21 cellular contexts compared by ENCODE assay signal in the genomic region with DNA sequence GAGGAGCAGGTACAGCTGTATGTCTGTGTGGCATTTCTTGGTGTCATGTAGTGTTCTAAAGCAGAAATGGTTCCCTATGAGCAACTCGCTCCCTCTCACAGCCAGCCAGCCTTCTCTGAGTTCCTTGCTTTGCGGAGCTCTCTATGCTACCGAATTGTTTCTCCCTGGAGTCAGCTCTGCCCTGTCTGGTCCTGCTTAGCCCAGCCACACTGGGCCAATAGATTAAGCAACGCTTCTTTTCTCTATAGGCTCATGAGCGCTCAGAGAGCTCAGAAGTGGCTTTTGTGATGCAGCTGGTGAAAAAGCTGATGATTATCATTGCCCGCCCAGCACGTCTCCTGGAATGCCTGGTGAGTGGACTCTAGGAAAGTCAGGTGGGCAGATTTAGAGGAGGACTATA.
"Had no signal": no experiment of that assay in that cellular context is flagged by ENCODE, and none has a peak within 500 bp of the region (broad histone marks: within the 10 kb centered on the region; RNA-seq: fewer than 3 reads in every experiment).

No MANE protein-coding gene starts in this region.

- DNase-seq: activated CD4-positive, alpha-beta memory T cell treated with anti-CD3 and anti-CD28 coated beads, Interleukin-2, amount 10 ng/mL, durations not matched to agents 7 days and 5 days; activated CD4-positive, alpha-beta T cell treated with anti-CD3 and anti-CD28 coated beads for 1 hour; activated CD4-positive, alpha-beta T cell treated with anti-CD3 and anti-CD28 coated beads, Interleukin-2, amount 10 ng/mL, durations not matched to agents 7 days and 5 days; activated CD8-positive, alpha-beta memory T cell treated with anti-CD3 and anti-CD28 coated beads, Interleukin-2, amount 50 U/mL, for 48 hours; activated gamma-delta T cell; activated naive CD4-positive, alpha-beta T cell treated with anti-CD3 and anti-CD28 coated beads, Interleukin-2, amount 10 ng/mL, durations not matched to agents 7 days and 5 days; activated naive CD8-positive, alpha-beta T cell treated with anti-CD3 and anti-CD28 coated beads, Interleukin-2, amount 10 ng/mL, durations not matched to agents 7 days and 5 days; activated T-cell treated with anti-CD3 and anti-CD28 coated beads, Interleukin-2, amount 50 U/mL, for 24 hours; brain microvascular endothelial cell; endodermal cell; foreskin keratinocyte; left colon; lower lobe of right lung; natural killer cell; right lobe of liver; stimulated activated CD4-positive, alpha-beta T cell treated with anti-CD3 and anti-CD28 coated beads, Interleukin-4, amount 100 ng/mL, for 1 hour; T-helper 17 cell had no signal

- H3K27me3 ChIP-seq: brain microvascular endothelial cell, foreskin keratinocyte, right lobe of liver, vagina had no signal

- H3K4me3 ChIP-seq: lower lobe of right lung, right lobe of liver, thoracic aorta, vagina had no signal

- H3K27ac ChIP-seq: brain microvascular endothelial cell, foreskin keratinocyte, lower lobe of right lung, right lobe of liver, thoracic aorta, vagina had no signal

- FAIRE-seq: astrocyte, keratinocyte had no signal

- H3K4me1 ChIP-seq: foreskin keratinocyte, right lobe of liver, vagina had no signal

- H3K9me3 ChIP-seq: lower lobe of right lung, right lobe of liver, thoracic aorta, vagina had no signal

- ATAC-seq: foreskin keratinocyte, left colon, natural killer cell, T-helper 17 cell had no signal
